In genomic region chr11:41235670-41236069, GRCh38 we compare ENCODE assay signal across 19 cellular contexts.
"Had no signal": no experiment of that assay in that cellular context is flagged by ENCODE, and none has a peak within 500 bp of the region (broad histone marks: within the 10 kb centered on the region; RNA-seq: fewer than 3 reads in every experiment).

No MANE protein-coding gene starts in this region.

- H3K36me3 ChIP-seq: MG63, SJSA1 had no signal

- H3K4me3 ChIP-seq: MG63, SJSA1, SK-N-MC had no signal

- H3K27me3 ChIP-seq: MG63 had no signal

- DNase-seq: IMR-90, Karpas-422, KG1, MG63, NCI-H1092, NCI-H146, NCI-H1694 treated with DMSO at 0.1 percent for 48 hours, NCI-H2029 treated with DMSO at 0.1 percent for 48 hours, NCI-H2171, NCI-H226, NCI-H524, NCI-H526 treated with DMSO at 0.1 percent for 48 hours, NCI-H774, Right ventricle myocardium superior, RPMI8226, SIG-M5 had no signal

- H3K9me3 ChIP-seq: MG63, SJSA1 had no signal

- H3K27ac ChIP-seq: SJSA1, SK-N-MC had no signal

- ATAC-seq: HepG2 had no signal
